Comparison of ENCODE assay signal across 1 cellular context in genomic region chr22:36977401-36977861, GRCh38.
A peak's percentile ranks its signal among the peaks of the same experiment; 100 is the strongest.
TF ChIP-seq lines count a peak whose summit lies in the region.

No MANE protein-coding gene starts in this region.

TF ChIP-seq in HepG2, 621 proteins besides CTCF, POLR2A, EP300 and RAD21 (continued from another document and continues in another):
- no peak for TF ChIP-seq ZNF407 (CRISPR knock-in tag; IDR thresholded peaks at IDR 0.05; ENCODE audit: not compliant biosample characterization)
- no peak for TF ChIP-seq SOX6 (IDR thresholded peaks at IDR 0.05)
- TF ChIP-seq SOX6 (CRISPR knock-in tag; IDR thresholded peaks at IDR 0.05) = 0 out of 2 replicates have a peak, but pooled peaks have one; percentile 22
- TF ChIP-seq SPEN (CRISPR knock-in tag; IDR thresholded peaks at IDR 0.05; ENCODE audit: low read depth) = 0 out of 2 replicates have a peak, but pooled peaks have one; percentile 4
- peak; percentile 40 to 52; a peak in 1 of 4 replicates for TF ChIP-seq HMGXB4 (CRISPR knock-in tag; IDR thresholded peaks at IDR 0.05; ENCODE audit: borderline replicate concordance in 1 of 2, low read depth in 1 of 2)
- no peak for TF ChIP-seq ZXDC (CRISPR knock-in tag; IDR thresholded peaks at IDR 0.05)
- TF ChIP-seq ZEB1 (IDR thresholded peaks at IDR 0.05; ENCODE audit: insufficient replicate concordance, low read depth) = no peak
- TF ChIP-seq ZNF362 (CRISPR knock-in tag; IDR thresholded peaks at IDR 0.05; ENCODE audit: borderline replicate concordance) = peak; percentile 44; the same call in 1 of the 2 replicates
- TF ChIP-seq SIX4 (CRISPR knock-in tag; IDR thresholded peaks at IDR 0.05) = no peak
- peak; percentile 79 for TF ChIP-seq ZNF574 (CRISPR knock-in tag; IDR thresholded peaks at IDR 0.05)
- TF ChIP-seq FOXM1 (CRISPR knock-in tag; IDR thresholded peaks at IDR 0.05) = no peak
- 0 out of 2 replicates have a peak, but pooled peaks have one; percentile 22 for TF ChIP-seq KDM5B (CRISPR knock-in tag; IDR thresholded peaks at IDR 0.05; ENCODE audit: borderline replicate concordance)
- TF ChIP-seq ZNF75D (CRISPR knock-in tag; IDR thresholded peaks at IDR 0.05; ENCODE audit: borderline replicate concordance) = no peak
- no peak for TF ChIP-seq ZNF24 (IDR thresholded peaks at IDR 0.05)
- TF ChIP-seq ZFYVE20 (CRISPR knock-in tag; IDR thresholded peaks at IDR 0.05; ENCODE audit: borderline replicate concordance, low read depth) = no peak
- TF ChIP-seq ZNF441 (CRISPR knock-in tag; IDR thresholded peaks at IDR 0.05; ENCODE audit: borderline replicate concordance) = no peak
- peak; percentile 83; the same call in 1 of the 2 replicates for TF ChIP-seq MAZ (IDR thresholded peaks at IDR 0.05; ENCODE audit: borderline replicate concordance, low read depth, low read length)
- no peak for TF ChIP-seq MAZ (CRISPR knock-in tag; IDR thresholded peaks at IDR 0.05; ENCODE audit: low read depth)
- TF ChIP-seq STAG1 (CRISPR knock-in tag; IDR thresholded peaks at IDR 0.05) = peak; percentile 23; the same call in 1 of the 2 replicates
- peak; percentile 64 for TF ChIP-seq XRCC5 (optimal IDR thresholded peaks at IDR 0.05; ENCODE audit: low read length)
- no peak for TF ChIP-seq MBNL3 (CRISPR knock-in tag; conservative IDR thresholded peaks at IDR 0.05)
- TF ChIP-seq ZNF234 (CRISPR knock-in tag; conservative IDR thresholded peaks at IDR 0.05) = no peak
- TF ChIP-seq PRDM15 (CRISPR knock-in tag; IDR thresholded peaks at IDR 0.05) = no peak
- TF ChIP-seq SP2 (CRISPR knock-in tag; IDR thresholded peaks at IDR 0.05) = 0 out of 2 replicates have a peak, but pooled peaks have one; percentile 25
- TF ChIP-seq SRSF1 (optimal IDR thresholded peaks at IDR 0.05; ENCODE audit: low read depth, low read length) = peak; percentile 55
- no peak for TF ChIP-seq ZNF18 (CRISPR knock-in tag; IDR thresholded peaks at IDR 0.05; ENCODE audit: insufficient replicate concordance)
- TF ChIP-seq ZNF720 (CRISPR knock-in tag; IDR thresholded peaks at IDR 0.05) = no peak
- TF ChIP-seq ZNF562 (CRISPR knock-in tag; IDR thresholded peaks at IDR 0.05; ENCODE audit: borderline replicate concordance) = no peak
- TF ChIP-seq ZNF691 (CRISPR knock-in tag; IDR thresholded peaks at IDR 0.05; ENCODE audit: borderline replicate concordance, low read depth) = 0 out of 2 replicates have a peak, but pooled peaks have one; percentile 69
